24 cellular contexts compared by ENCODE assay signal in the genomic region with DNA sequence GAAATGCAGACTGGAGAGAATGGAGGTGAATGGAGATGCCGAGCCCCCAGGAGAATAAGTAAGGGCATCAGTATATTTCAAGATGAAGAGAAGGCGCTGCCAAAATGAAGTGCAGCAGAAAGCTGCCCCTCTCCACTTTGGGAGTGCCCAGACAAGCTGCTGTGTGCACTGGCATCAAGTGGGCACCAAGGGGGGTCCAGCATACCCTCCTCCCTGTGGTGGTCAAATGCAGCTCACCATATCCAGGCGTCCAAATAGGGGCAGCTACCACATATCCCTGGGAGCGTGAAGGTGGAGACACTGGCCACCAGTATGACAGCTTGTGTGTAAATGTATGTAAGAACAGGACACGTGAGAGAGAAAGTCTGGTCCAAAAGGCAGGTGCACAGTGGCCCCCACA.
DNase-seq lines count a peak whose midpoint lies in the region; ATAC-seq and TF ChIP-seq lines count a peak whose summit lies in the region.
"Had no signal": no experiment of that assay in that cellular context is flagged by ENCODE, and none has a peak within 500 bp of the region (broad histone marks: within the 10 kb centered on the region; RNA-seq: fewer than 3 reads in every experiment).

No MANE protein-coding gene starts in this region.

- no peaks in the 10 kb centered on the region for H3K36me3 ChIP-seq in lower lobe of right lung
- H3K36me3 ChIP-seq in sigmoid colon = no peaks in the 10 kb centered on the region
- H3K36me3 ChIP-seq in vagina = no peaks in the 10 kb centered on the region
- H3K36me3 ChIP-seq: HAP-1 had no signal

- H3K9me3 ChIP-seq in lower lobe of right lung = no peaks in the 10 kb centered on the region
- H3K9me3 ChIP-seq in sigmoid colon = peaks cover 0 to 4% (median 0%) of the 10 kb centered on the region in 4 donors
- H3K9me3 ChIP-seq in vagina = no peaks in the 10 kb centered on the region

- peaks cover 7% of the 10 kb centered on the region for H3K4me1 ChIP-seq in lower lobe of right lung
- peaks cover 0 to 74% (median 55%) of the 10 kb centered on the region in 4 donors for H3K4me1 ChIP-seq in sigmoid colon
- H3K4me1 ChIP-seq in vagina = peaks cover 48% of the 10 kb centered on the region
- H3K4me1 ChIP-seq: HAP-1 had no signal

- H3K36me3 Mint-ChIP-seq in natural killer cell treated with Interleukin-12 subunit alpha and Interleukin-12 subunit beta and Interleukin-15 and Interleukin-18, amount 100 ng/mL, for 72 hours = no peaks in the 10 kb centered on the region
- no peaks in the 10 kb centered on the region for H3K36me3 Mint-ChIP-seq in natural killer cell
- H3K36me3 Mint-ChIP-seq: CD14-positive monocyte had no signal

- TF ChIP-seq CTCF in natural killer cell (IDR thresholded peaks at IDR 0.05) (no peak), lower lobe of right lung (IDR thresholded peaks at IDR 0.05) (no peak), sigmoid colon (IDR thresholded peaks at IDR 0.05) (no peak), vagina (IDR thresholded peaks at IDR 0.05) (no peak)

- H3K4me3 ChIP-seq in lower lobe of right lung (no peak overlapping the region), sigmoid colon (no peak overlapping the region), vagina (no peak overlapping the region)
- H3K4me3 ChIP-seq: GM23248, HAP-1 had no signal

- ATAC-seq in natural killer cell treated with Interleukin-12 subunit alpha and Interleukin-12 subunit beta and Interleukin-15 and Interleukin-18, amount 100 ng/mL, for 72 hours = no peak
- ATAC-seq in natural killer cell = no peak
- ATAC-seq in lower lobe of right lung = no peak
- no peak for ATAC-seq in GM19467 (IDR thresholded peaks at IDR 0.05; ENCODE audit: unreplicated experiment)
- no peak for ATAC-seq in HG03045 (IDR thresholded peaks at IDR 0.05; ENCODE audit: unreplicated experiment)
- ATAC-seq: HepG2 had no signal

- H3K27me3 ChIP-seq in lower lobe of right lung (ENCODE audit: low read depth) = no peaks in the 10 kb centered on the region
- H3K27me3 ChIP-seq in sigmoid colon = no peaks in the 10 kb centered on the region
- H3K27me3 ChIP-seq in vagina = no peaks in the 10 kb centered on the region

- H3K27ac ChIP-seq in lower lobe of right lung (no peak overlapping the region), sigmoid colon (peak overlapping the region; percentile 88 to 96 (median 93)), vagina (peak overlapping the region; percentile 92)
- H3K27ac ChIP-seq: GM23248, HL-60, RWPE1 had no signal

- TF ChIP-seq POLR2A in sigmoid colon (IDR thresholded peaks at IDR 0.05) = no peak
- TF ChIP-seq POLR2A in vagina (IDR thresholded peaks at IDR 0.05) = no peak

- no peak for TF ChIP-seq EP300 in sigmoid colon (IDR thresholded peaks at IDR 0.05)

- no peak overlapping the region for H3K4me3 Mint-ChIP-seq in natural killer cell treated with Interleukin-12 subunit alpha and Interleukin-12 subunit beta and Interleukin-15 and Interleukin-18, amount 100 ng/mL, for 72 hours
- H3K4me3 Mint-ChIP-seq in natural killer cell = no peak overlapping the region
- H3K4me3 Mint-ChIP-seq: CD14-positive monocyte had no signal

- no peak overlapping the region for H3K27ac Mint-ChIP-seq in natural killer cell treated with Interleukin-12 subunit alpha and Interleukin-12 subunit beta and Interleukin-15 and Interleukin-18, amount 100 ng/mL, for 72 hours
- H3K27ac Mint-ChIP-seq in natural killer cell = no peak overlapping the region

- intact Hi-C loops in natural killer cell (cut with micrococcal nuclease) (no loop called here), lower lobe of right lung (cut with DNase I) (no loop called here), sigmoid colon (cut with DNase I) (loop anchor here (5.0 kb wide), 1 partner anchor 41 kb away; no protein-coding TSS in a partner anchor), vagina (cut with DNase I) (no loop called here)

- peaks cover 0 to 4% of the 10 kb centered on the region in 2 donors for H3K27me3 Mint-ChIP-seq in natural killer cell treated with Interleukin-12 subunit alpha and Interleukin-12 subunit beta and Interleukin-15 and Interleukin-18, amount 100 ng/mL, for 72 hours
- peaks cover 9 to 14% of the 10 kb centered on the region in 2 donors for H3K27me3 Mint-ChIP-seq in natural killer cell (ENCODE audit: low read depth in 2 of 2)

- peak; percentile 26 for DNase-seq in natural killer cell treated with Interleukin-12 subunit alpha and Interleukin-12 subunit beta and Interleukin-15 and Interleukin-18, amount 100 ng/mL, for 72 hours (ENCODE audit: low spot score)
- DNase-seq in natural killer cell = no peak
- peak; percentile 19 for DNase-seq in lower lobe of right lung
- peak; percentile 47 for DNase-seq in sigmoid colon
- no peak for DNase-seq in vagina (ENCODE audit: extremely low spot score in 2 of 2)
- DNase-seq in OCI-M2 (lab: John Stamatoyannopoulos, UW; ENCODE audit: unreplicated experiment) = no peak
- DNase-seq: 8988T, GM23248, KBM-7, MM.1S, NCI-H1048, NCI-H1417 treated with DMSO at 0.1 percent for 48 hours, NCI-H187, NCI-H2107, NCI-H2227 treated with DMSO at 0.1 percent for 48 hours, NCI-H510A, SIG-M5 had no signal

- no peaks in the 10 kb centered on the region for H3K4me1 Mint-ChIP-seq in natural killer cell treated with Interleukin-12 subunit alpha and Interleukin-12 subunit beta and Interleukin-15 and Interleukin-18, amount 100 ng/mL, for 72 hours (ENCODE audit: low read depth in 2 of 2)
- no peaks in the 10 kb centered on the region for H3K4me1 Mint-ChIP-seq in natural killer cell
- H3K4me1 Mint-ChIP-seq: CD14-positive monocyte had no signal

- WGBS in sigmoid colon, 2 donors = 91 to 93% methylated on average over 5 of the region's 5 CpGs

- H3K9me3 Mint-ChIP-seq in natural killer cell treated with Interleukin-12 subunit alpha and Interleukin-12 subunit beta and Interleukin-15 and Interleukin-18, amount 100 ng/mL, for 72 hours = peaks cover 9% of the 10 kb centered on the region
- H3K9me3 Mint-ChIP-seq in natural killer cell = peaks cover 0 to 4% of the 10 kb centered on the region in 2 donors

Comparison
In these comparisons a context has a peak if more than half of its experiments do, and no peak if none do; other contexts are left out.
1. DNase-seq: peak in natural killer cell treated with Interleukin-12 subunit alpha and Interleukin-12 subunit beta and Interleukin-15 and Interleukin-18, amount 100 ng/mL, for 72 hours (single experiment), lower lobe of right lung (single experiment) and sigmoid colon (single experiment); none in natural killer cell (single experiment), vagina (0 of 2) and OCI-M2 (single experiment).